In genomic region chr2:112623913-112624777, GRCh38 we compare ENCODE assay signal across 9 cellular contexts. TPM values are rescaled to one million over a fixed set of nuclear protein-coding genes. Genes with fewer than 3 reads are reported as not detected.
DNase-seq lines count a peak whose midpoint lies in the region; ATAC-seq lines count a peak whose summit lies in the region.
"Had no signal": no experiment of that assay in that cellular context is flagged by ENCODE, and none has a peak within 500 bp of the region (broad histone marks: within the 10 kb centered on the region; RNA-seq: fewer than 3 reads in every experiment).

No MANE protein-coding gene starts in this region.

- H3K9me3 ChIP-seq in skeletal muscle satellite cell (replicated peaks; ENCODE audit: low read length), result no peaks in the 10 kb centered on the region

- peak; percentile 71 to 76 for DNase-seq in activated CD4-positive, alpha-beta T cell treated with anti-CD3 and anti-CD28 coated beads for 4 hours
- peak; percentile 58 for DNase-seq in effector CD4-positive, alpha-beta T cell
- no peak for DNase-seq in NCI-H1105 treated with DMSO at 0.1 percent for 48 hours (lab: John Stamatoyannopoulos, UW)
- DNase-seq in NCI-H1092 treated with DMSO at 0.1 percent for 48 hours (lab: John Stamatoyannopoulos, UW), result no peak
- DNase-seq in NCI-H69 (lab: John Stamatoyannopoulos, UW), result no peak
- DNase-seq: naive B cell had no signal

- peak overlapping the region; percentile 42 for H3K4me2 ChIP-seq in skeletal muscle satellite cell (ENCODE audit: low read length)

- no peaks in the 10 kb centered on the region for H3K27me3 ChIP-seq in skeletal muscle satellite cell (ENCODE audit: control insufficient read depth, insufficient read depth, low read length)

- no peaks in the 10 kb centered on the region for H3K36me3 ChIP-seq in skeletal muscle satellite cell (ENCODE audit: insufficient read depth, low read length)

- H3K9ac ChIP-seq in skeletal muscle satellite cell (ENCODE audit: low read depth, low read length), result peak overlapping the region; percentile 25

- H3K4me3 ChIP-seq in skeletal muscle satellite cell (ENCODE audit: low read length), result peak overlapping the region; percentile 22

- peaks cover 72% of the 10 kb centered on the region for H3K4me1 ChIP-seq in skeletal muscle satellite cell (ENCODE audit: control insufficient read depth, insufficient read depth, low read length)

- ATAC-seq in GM18502 (IDR thresholded peaks at IDR 0.05; ENCODE audit: poor library complexity, unreplicated experiment) (peak; percentile 88), HG03342 (IDR thresholded peaks at IDR 0.05; ENCODE audit: unreplicated experiment) (peak; percentile 82)

RNA-seq across cellular contexts. Expression of gene SLC20A1, which starts 21.6 kb away (rescaled TPM):
- 110 and 184 TPM in 2 replicates for total RNA-seq in skeletal muscle satellite cell (2012; rRNA removed)

RNA-seq across cellular contexts. Expression of gene CHCHD5, which starts 39.7 kb away (rescaled TPM):
- 13.1 and 13.4 TPM in 2 replicates for total RNA-seq in skeletal muscle satellite cell (2012; rRNA removed)

Comparison
In these comparisons a context has a peak if more than half of its experiments do, and no peak if none do; other contexts are left out.
1. DNase-seq: peak in activated CD4-positive, alpha-beta T cell treated with anti-CD3 and anti-CD28 coated beads for 4 hours (2 of 2) and effector CD4-positive, alpha-beta T cell (single experiment); none in NCI-H1105 treated with DMSO at 0.1 percent for 48 hours (single experiment), NCI-H1092 treated with DMSO at 0.1 percent for 48 hours (single experiment) and NCI-H69 (single experiment).